ENCODE assay signal across 9 cellular contexts in genomic region chr11:64862914-64863313, GRCh38. TPM values are rescaled to one million over a fixed set of nuclear protein-coding genes. Genes with fewer than 3 reads are reported as not detected.
DNase-seq lines count a peak whose midpoint lies in the region; ATAC-seq and TF ChIP-seq lines count a peak whose summit lies in the region.
"Had no signal": no experiment of that assay in that cellular context is flagged by ENCODE, and none has a peak within 500 bp of the region (broad histone marks: within the 10 kb centered on the region; RNA-seq: fewer than 3 reads in every experiment).

No MANE protein-coding gene starts in this region.

- CTCF ChIA-PET in CD4-positive, alpha-beta memory T cell (lab: Charles Lee; ENCODE audit: partially characterized antibody) = interaction anchor here (1.1 to 29.7 kb wide), 5 partner anchors 8 to 99 kb away, joined by 3 to 1245 read pairs (median 23); partner anchors contain the start of genes CDC42BPG and EHD1

- peak overlapping the region; percentile 83 to 99 (median 95) for H3K27ac Mint-ChIP-seq in CD4-positive, alpha-beta memory T cell

- POLR2A ChIA-PET in CD4-positive, alpha-beta memory T cell (lab: Charles Lee; ENCODE audit: partially characterized antibody) = interaction anchor here (1.0 to 28.8 kb wide), 10 partner anchors 11 to 635 kb away, joined by 3 to 2105 read pairs (median 4); partner anchors contain the start of genes CDC42BPG, EHD1, MEN1 and RASGRP2

- H3K4me3 ChIP-seq in CD4-positive, alpha-beta memory T cell (ENCODE audit: low read length in 2 of 2) = peak overlapping the region; percentile 12 to 59
- H3K4me3 ChIP-seq in Peyer's patch (peak overlapping the region in 1 of 4 donors; percentile 4), esophagus muscularis mucosa (peak overlapping the region; percentile 10 to 45 (median 32)), prostate gland (no peak overlapping the region)

- TF ChIP-seq CTCF in Peyer's patch (IDR thresholded peaks at IDR 0.05) (no peak), esophagus muscularis mucosa (IDR thresholded peaks at IDR 0.05) (no peak), prostate gland (IDR thresholded peaks at IDR 0.05) (no peak)

- WGBS in esophagus muscularis mucosa = 16% methylated on average over 6 of the region's 9 CpGs
- 29% methylated on average over 9 of the region's 9 CpGs for WGBS in prostate gland

- H3K36me3 ChIP-seq in CD4-positive, alpha-beta memory T cell (ENCODE audit: insufficient read depth, low read length) = peaks cover 4% of the 10 kb centered on the region
- peaks cover 0 to 26% (median 0%) of the 10 kb centered on the region in 3 donors for H3K36me3 ChIP-seq in Peyer's patch
- H3K36me3 ChIP-seq in esophagus muscularis mucosa = peaks cover 17 to 28% (median 25%) of the 10 kb centered on the region in 4 donors
- H3K36me3 ChIP-seq in prostate gland = no peaks in the 10 kb centered on the region

- peak overlapping the region; percentile 68 for H3K27ac ChIP-seq in CD4-positive, alpha-beta memory T cell (ENCODE audit: low read depth, low read length)
- H3K27ac ChIP-seq in Peyer's patch (peak overlapping the region; percentile 81 to 94 (median 90)), esophagus muscularis mucosa (replicated peaks in 1 of 4) (peak overlapping the region; percentile 93 to 98 (median 94)), prostate gland (peak overlapping the region; percentile 80 to 82)

- H3K4me3 Mint-ChIP-seq in CD4-positive, alpha-beta memory T cell = peak overlapping the region; percentile 68 to 91 (median 82)

- no peaks in the 10 kb centered on the region for H3K9me3 ChIP-seq in CD4-positive, alpha-beta memory T cell (ENCODE audit: control insufficient read depth in 1 of 2, low read length in 2 of 2)
- no peaks in the 10 kb centered on the region for H3K9me3 ChIP-seq in Peyer's patch
- no peaks in the 10 kb centered on the region for H3K9me3 ChIP-seq in esophagus muscularis mucosa
- no peaks in the 10 kb centered on the region for H3K9me3 ChIP-seq in prostate gland

- H3K4me1 Mint-ChIP-seq in CD4-positive, alpha-beta memory T cell = peaks cover 50 to 93% (median 75%) of the 10 kb centered on the region in 4 donors

- H3K9me3 Mint-ChIP-seq in CD4-positive, alpha-beta memory T cell = peaks cover 0 to 2% (median 0%) of the 10 kb centered on the region in 8 donors

- H3K4me1 ChIP-seq in CD4-positive, alpha-beta memory T cell (ENCODE audit: insufficient read depth, low read length) = peaks cover 99% of the 10 kb centered on the region
- H3K4me1 ChIP-seq in Peyer's patch = peaks cover 14 to 80% (median 69%) of the 10 kb centered on the region in 4 donors
- peaks cover 96 to 100% (median 98%) of the 10 kb centered on the region in 4 donors for H3K4me1 ChIP-seq in esophagus muscularis mucosa
- H3K4me1 ChIP-seq in prostate gland (replicated peaks) = peaks cover 14% of the 10 kb centered on the region

- no peak for ATAC-seq in HG03439 (IDR thresholded peaks at IDR 0.05; ENCODE audit: unreplicated experiment)
- ATAC-seq in GM19351 (IDR thresholded peaks at IDR 0.05; ENCODE audit: unreplicated experiment) = no peak

- no peaks in the 10 kb centered on the region for H3K27me3 ChIP-seq in CD4-positive, alpha-beta memory T cell (ENCODE audit: insufficient read depth, low read length)
- no peaks in the 10 kb centered on the region for H3K27me3 ChIP-seq in Peyer's patch
- H3K27me3 ChIP-seq in esophagus muscularis mucosa = no peaks in the 10 kb centered on the region
- H3K27me3 ChIP-seq in prostate gland (replicated peaks; ENCODE audit: insufficient read depth) = no peaks in the 10 kb centered on the region

- peaks cover 41 to 42% of the 10 kb centered on the region in 2 donors for H3K36me3 Mint-ChIP-seq in CD4-positive, alpha-beta memory T cell

- TF ChIP-seq EP300 in esophagus muscularis mucosa (IDR thresholded peaks at IDR 0.05) = no peak

- intact Hi-C loops in CD4-positive, alpha-beta memory T cell (cut with micrococcal nuclease) = no loop called here
- intact Hi-C loops in esophagus muscularis mucosa (cut with DNase I) = no loop called here
- intact Hi-C loops in prostate gland (cut with DNase I) = no loop called here

- H3K27me3 Mint-ChIP-seq in CD4-positive, alpha-beta memory T cell = no peaks in the 10 kb centered on the region

- no peak for TF ChIP-seq POLR2A in Peyer's patch (IDR thresholded peaks at IDR 0.05)
- no peak for TF ChIP-seq POLR2A in esophagus muscularis mucosa (IDR thresholded peaks at IDR 0.05; ENCODE audit: low read depth)
- TF ChIP-seq POLR2A in prostate gland (IDR thresholded peaks at IDR 0.05) = no peak

- no peak for DNase-seq in CD4-positive, alpha-beta memory T cell
- no peak for DNase-seq in Peyer's patch
- no peak for DNase-seq in esophagus muscularis mucosa (ENCODE audit: extremely low spot score)
- DNase-seq in prostate gland (ENCODE audit: low spot score) = no peak
- DNase-seq in iPS-NIHi7 (ENCODE audit: extremely low spot score) = no peak
- DNase-seq in COR-L47 (lab: John Stamatoyannopoulos, UW) = no peak
- DNase-seq: NCI-H187 had no signal

RNA-seq across cellular contexts. Expression of gene EHD1, which starts 15.5 kb away (rescaled TPM):
- 100 to 1,000 TPM; 268 to 279 TPM for total RNA-seq in CD4-positive, alpha-beta memory T cell
- polyA plus RNA-seq in CD4-positive, alpha-beta memory T cell = 100 to 1,000 TPM; 125 to 200 TPM
- total RNA-seq in Peyer's patch (100 to 1,000 TPM in 2 of 4 donors, 10 to 100 TPM in 2; 56.2 to 185 (median 98.6) TPM), esophagus muscularis mucosa (100 to 1,000 TPM in 2 of 4 donors, 10 to 100 TPM in 2; 57.0 to 193 (median 104) TPM), prostate gland (100 to 1,000 TPM in 1 of 2 donors, 10 to 100 TPM in 1; 38.8 to 104 TPM)

RNA-seq across cellular contexts. Expression of gene CDC42BPG, which starts 18.5 kb away (rescaled TPM):
- 1 to 10 TPM; 6.2 to 9.0 TPM for total RNA-seq in CD4-positive, alpha-beta memory T cell
- under 1 TPM in 1 of 2 donors, not detected in 1; 0.62 TPM for polyA plus RNA-seq in CD4-positive, alpha-beta memory T cell
- total RNA-seq in Peyer's patch (10 to 100 TPM; 25.6 to 78.6 (median 52.1) TPM), esophagus muscularis mucosa (under 1 TPM in 3 of 4 donors, not detected in 1; 0.33 to 0.46 (median 0.39) TPM), prostate gland (10 to 100 TPM; 17.2 to 24.0 TPM)

RNA-seq across cellular contexts. Expression of gene MEN1, which starts 52.6 kb away (rescaled TPM):
- 10 to 100 TPM; 41.3 to 42.7 TPM for total RNA-seq in CD4-positive, alpha-beta memory T cell
- 10 to 100 TPM; 22.4 to 42.1 TPM for polyA plus RNA-seq in CD4-positive, alpha-beta memory T cell
- 10 to 100 TPM; 20.3 to 47.0 (median 31.9) TPM for total RNA-seq in Peyer's patch
- total RNA-seq in esophagus muscularis mucosa = 10 to 100 TPM; 10.4 to 18.7 (median 11.5) TPM
- total RNA-seq in prostate gland = 10 to 100 TPM; 27.9 to 45.5 TPM

RNA-seq across cellular contexts. Expression of gene ATG2A, which starts 54.1 kb away (rescaled TPM):
- 10 to 100 TPM; 45.7 to 47.3 TPM for total RNA-seq in CD4-positive, alpha-beta memory T cell
- polyA plus RNA-seq in CD4-positive, alpha-beta memory T cell = 1 to 10 TPM; 4.1 to 6.3 TPM
- total RNA-seq in Peyer's patch = 10 to 100 TPM; 38.8 to 79.6 (median 66.6) TPM
- total RNA-seq in esophagus muscularis mucosa = 10 to 100 TPM; 19.9 to 28.7 (median 26.1) TPM
- 10 to 100 TPM; 38.4 to 66.1 TPM for total RNA-seq in prostate gland

RNA-seq across cellular contexts. Expression of gene MAP4K2, which starts 59.9 kb away (rescaled TPM):
- total RNA-seq in CD4-positive, alpha-beta memory T cell = 100 to 1,000 TPM; 122 to 128 TPM
- 10 to 100 TPM; 32.3 to 57.2 TPM for polyA plus RNA-seq in CD4-positive, alpha-beta memory T cell
- total RNA-seq in Peyer's patch (10 to 100 TPM in 3 of 4 donors, 1 to 10 TPM in 1; 3.3 to 34.7 (median 20.3) TPM), esophagus muscularis mucosa (10 to 100 TPM; 11.1 to 25.0 (median 17.1) TPM), prostate gland (10 to 100 TPM; 10.7 to 35.8 TPM)

Comparison
In these comparisons a context has a peak if more than half of its experiments do, and no peak if none do; other contexts are left out.
1. H3K4me3 ChIP-seq: peak in CD4-positive, alpha-beta memory T cell (2 of 2) and esophagus muscularis mucosa (4 of 4); none in prostate gland (0 of 2).
2. RNA of gene CDC42BPG, which starts 18.5 kb away (total RNA-seq): 25.6 to 78.6 TPM in Peyer's patch, 17.2 to 24.0 TPM in prostate gland and 6.2 to 9.0 TPM in CD4-positive, alpha-beta memory T cell; 0.33 to 0.46 TPM in esophagus muscularis mucosa; every median in the first group is over 4 times any median in the second.
3. Peak in every context shown above with its lines, with median percentiles within 50 percentile points of each other: H3K27ac ChIP-seq.